2 cellular contexts compared by ENCODE assay signal in the genomic region with DNA sequence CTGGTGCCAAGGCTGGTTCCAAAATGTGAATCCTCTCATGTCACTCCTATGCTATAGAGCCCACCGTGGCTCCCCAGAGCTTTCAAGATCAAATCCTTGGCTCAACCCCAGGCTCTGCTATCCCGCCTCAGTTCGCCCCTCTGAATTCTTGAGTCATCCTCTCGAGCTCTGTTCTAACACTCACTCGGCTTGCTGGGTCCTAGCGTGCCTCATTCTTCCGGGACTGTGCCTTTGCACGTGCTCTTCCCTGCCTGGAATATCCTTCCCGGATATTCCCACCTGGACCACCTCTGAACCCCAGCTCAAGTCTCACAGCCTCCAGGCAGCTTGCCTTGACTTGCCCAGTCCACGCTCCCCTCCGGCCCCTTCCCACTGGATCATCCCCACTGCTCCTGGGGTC.
A peak's percentile ranks its signal among the peaks of the same experiment; 100 is the strongest.
TF ChIP-seq lines count a peak whose summit lies in the region.

No MANE protein-coding gene starts in this region.

TF ChIP-seq in HEK293, 187 proteins besides CTCF, POLR2A, EP300 and RAD21 (continued from another document):
- TF ChIP-seq ZNF426 (tag by site-specific recombination; IDR thresholded peaks at IDR 0.05) (no peak), ZNF623 (tag by site-specific recombination; IDR thresholded peaks at IDR 0.05) (peak; percentile 65), YY1 (tag by site-specific recombination; IDR thresholded peaks at IDR 0.05) (no peak), KLF7 (tag by site-specific recombination; IDR thresholded peaks at IDR 0.05; ENCODE audit: borderline replicate concordance) (no peak)

TF ChIP-seq in WTC11, 78 proteins besides CTCF, POLR2A, EP300 and RAD21 (continued from another document):
- TF ChIP-seq, protein P1, sequence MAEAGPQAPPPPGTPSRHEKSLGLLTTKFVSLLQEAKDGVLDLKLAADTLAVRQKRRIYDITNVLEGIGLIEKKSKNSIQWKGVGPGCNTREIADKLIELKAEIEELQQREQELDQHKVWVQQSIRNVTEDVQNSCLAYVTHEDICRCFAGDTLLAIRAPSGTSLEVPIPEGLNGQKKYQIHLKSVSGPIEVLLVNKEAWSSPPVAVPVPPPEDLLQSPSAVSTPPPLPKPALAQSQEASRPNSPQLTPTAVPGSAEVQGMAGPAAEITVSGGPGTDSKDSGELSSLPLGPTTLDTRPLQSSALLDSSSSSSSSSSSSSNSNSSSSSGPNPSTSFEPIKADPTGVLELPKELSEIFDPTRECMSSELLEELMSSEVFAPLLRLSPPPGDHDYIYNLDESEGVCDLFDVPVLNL (CRISPR knock-in tag; IDR thresholded peaks at IDR 0.05; ENCODE audit: borderline replicate concordance, low read depth) = no peak
- TF ChIP-seq TEAD1 (CRISPR knock-in tag; IDR thresholded peaks at IDR 0.05) = no peak
- TF ChIP-seq, protein P2, sequence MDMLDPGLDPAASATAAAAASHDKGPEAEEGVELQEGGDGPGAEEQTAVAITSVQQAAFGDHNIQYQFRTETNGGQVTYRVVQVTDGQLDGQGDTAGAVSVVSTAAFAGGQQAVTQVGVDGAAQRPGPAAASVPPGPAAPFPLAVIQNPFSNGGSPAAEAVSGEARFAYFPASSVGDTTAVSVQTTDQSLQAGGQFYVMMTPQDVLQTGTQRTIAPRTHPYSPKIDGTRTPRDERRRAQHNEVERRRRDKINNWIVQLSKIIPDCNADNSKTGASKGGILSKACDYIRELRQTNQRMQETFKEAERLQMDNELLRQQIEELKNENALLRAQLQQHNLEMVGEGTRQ (CRISPR knock-in tag; IDR thresholded peaks at IDR 0.05) = no peak
- TF ChIP-seq, protein P3, sequence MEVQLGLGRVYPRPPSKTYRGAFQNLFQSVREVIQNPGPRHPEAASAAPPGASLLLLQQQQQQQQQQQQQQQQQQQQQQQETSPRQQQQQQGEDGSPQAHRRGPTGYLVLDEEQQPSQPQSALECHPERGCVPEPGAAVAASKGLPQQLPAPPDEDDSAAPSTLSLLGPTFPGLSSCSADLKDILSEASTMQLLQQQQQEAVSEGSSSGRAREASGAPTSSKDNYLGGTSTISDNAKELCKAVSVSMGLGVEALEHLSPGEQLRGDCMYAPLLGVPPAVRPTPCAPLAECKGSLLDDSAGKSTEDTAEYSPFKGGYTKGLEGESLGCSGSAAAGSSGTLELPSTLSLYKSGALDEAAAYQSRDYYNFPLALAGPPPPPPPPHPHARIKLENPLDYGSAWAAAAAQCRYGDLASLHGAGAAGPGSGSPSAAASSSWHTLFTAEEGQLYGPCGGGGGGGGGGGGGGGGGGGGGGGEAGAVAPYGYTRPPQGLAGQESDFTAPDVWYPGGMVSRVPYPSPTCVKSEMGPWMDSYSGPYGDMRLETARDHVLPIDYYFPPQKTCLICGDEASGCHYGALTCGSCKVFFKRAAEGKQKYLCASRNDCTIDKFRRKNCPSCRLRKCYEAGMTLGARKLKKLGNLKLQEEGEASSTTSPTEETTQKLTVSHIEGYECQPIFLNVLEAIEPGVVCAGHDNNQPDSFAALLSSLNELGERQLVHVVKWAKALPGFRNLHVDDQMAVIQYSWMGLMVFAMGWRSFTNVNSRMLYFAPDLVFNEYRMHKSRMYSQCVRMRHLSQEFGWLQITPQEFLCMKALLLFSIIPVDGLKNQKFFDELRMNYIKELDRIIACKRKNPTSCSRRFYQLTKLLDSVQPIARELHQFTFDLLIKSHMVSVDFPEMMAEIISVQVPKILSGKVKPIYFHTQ (CRISPR knock-in tag; IDR thresholded peaks at IDR 0.05) = no peak
